Comparison of ENCODE assay signal across 28 cellular contexts in the genomic region with DNA sequence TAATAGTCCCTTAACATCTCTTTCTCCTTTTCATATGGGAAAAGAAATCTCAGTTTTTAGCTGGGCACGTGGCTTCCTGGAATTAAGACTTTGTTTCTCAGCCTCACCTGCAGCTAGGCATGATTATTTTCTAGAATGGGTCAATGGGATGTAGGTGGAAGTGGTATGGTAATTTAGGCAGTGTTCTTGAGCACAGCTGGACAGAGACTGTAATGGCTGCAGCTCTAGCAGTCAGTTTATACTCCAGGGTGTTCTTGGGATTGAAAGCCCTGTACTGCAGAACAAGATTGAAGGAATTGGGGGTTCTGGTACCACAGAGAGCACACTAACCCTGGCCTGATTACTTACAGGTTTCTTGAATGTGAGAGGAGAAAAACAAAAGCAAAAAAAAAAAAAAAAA.
"Had no signal": no experiment of that assay in that cellular context is flagged by ENCODE, and none has a peak within 500 bp of the region (broad histone marks: within the 10 kb centered on the region; RNA-seq: fewer than 3 reads in every experiment).

No MANE protein-coding gene starts in this region.

- H3K27ac Mint-ChIP-seq: stimulated activated effector memory CD8-positive, alpha-beta T cell treated with anti-CD3 and anti-CD28 coated beads, Interleukin-12 subunit alpha, Interleukin-12 subunit beta, amount 100 ng/mL, for 72 hours had no signal

- DNase-seq: dermis blood vessel endothelial cell; effector memory CD4-positive, alpha-beta T cell; foreskin keratinocyte; heart right ventricle; hippocampal formation; immature natural killer cell; islet precursor cell; kidney glomerular epithelial cell; left colon; left ventricle myocardium inferior; lower lobe of right lung; naive thymus-derived CD8-positive, alpha-beta T cell; nucleus accumbens; posterior cingulate gyrus; psoas muscle; right cardiac atrium; sigmoid colon; stimulated activated CD4-positive, alpha-beta T cell treated with anti-CD3 and anti-CD28 coated beads, Interleukin-2, amount 100 ng/mL, for 24 hours; stimulated activated CD4-positive, alpha-beta T cell treated with anti-CD3 and anti-CD28 coated beads, Interleukin-4, amount 100 ng/mL, for 24 hours; stimulated activated naive CD8-positive, alpha-beta T cell treated with anti-CD3 and anti-CD28 coated beads, Interleukin-15, Interleukin-2, amounts not matched to agents 100 U/mL and 50 U/mL, for 24 hours; substantia nigra; testis; tibial artery; upper lobe of left lung had no signal

- H3K4me3 ChIP-seq: coronary artery, esophagus muscularis mucosa, gastroesophageal sphincter, heart right ventricle, left ventricle myocardium inferior, lower lobe of right lung, psoas muscle, sigmoid colon, testis, tibial artery, upper lobe of left lung had no signal

- H3K4me1 ChIP-seq: foreskin keratinocyte had no signal

- H3K4me1 Mint-ChIP-seq: stimulated activated effector memory CD8-positive, alpha-beta T cell treated with anti-CD3 and anti-CD28 coated beads, Interleukin-12 subunit alpha, Interleukin-12 subunit beta, amount 100 ng/mL, for 72 hours had no signal

- H3K27me3 ChIP-seq: esophagus muscularis mucosa, foreskin keratinocyte, gastroesophageal sphincter, heart right ventricle, sigmoid colon, testis, tibial artery, upper lobe of left lung had no signal

- H3K9me3 ChIP-seq: esophagus muscularis mucosa, gastroesophageal sphincter, left ventricle myocardium inferior, lower lobe of right lung, psoas muscle, sigmoid colon, testis, tibial artery, upper lobe of left lung had no signal

- H3K27ac ChIP-seq: coronary artery, esophagus muscularis mucosa, foreskin keratinocyte, gastroesophageal sphincter, heart right ventricle, left ventricle myocardium inferior, lower lobe of right lung, psoas muscle, sigmoid colon, testis, tibial artery, upper lobe of left lung had no signal

- H3K36me3 ChIP-seq: esophagus muscularis mucosa, gastroesophageal sphincter, heart right ventricle, left ventricle myocardium inferior, lower lobe of right lung, sigmoid colon, tibial artery, upper lobe of left lung had no signal

- H3K4me3 Mint-ChIP-seq: naive thymus-derived CD8-positive, alpha-beta T cell; stimulated activated effector memory CD8-positive, alpha-beta T cell treated with anti-CD3 and anti-CD28 coated beads, Interleukin-12 subunit alpha, Interleukin-12 subunit beta, amount 100 ng/mL, for 72 hours had no signal

- ATAC-seq: foreskin keratinocyte; gastroesophageal sphincter; heart right ventricle; left colon; lower lobe of right lung; naive thymus-derived CD8-positive, alpha-beta T cell; right cardiac atrium; stimulated activated effector memory CD8-positive, alpha-beta T cell treated with anti-CD3 and anti-CD28 coated beads, Interleukin-12 subunit alpha, Interleukin-12 subunit beta, amount 100 ng/mL, for 72 hours; stimulated activated naive CD8-positive, alpha-beta T cell treated with anti-CD3 and anti-CD28 coated beads, Interleukin-15, Interleukin-2, amounts not matched to agents 100 U/mL and 50 U/mL, for 24 hours had no signal

- H3K36me3 Mint-ChIP-seq: naive thymus-derived CD8-positive, alpha-beta T cell; stimulated activated effector memory CD8-positive, alpha-beta T cell treated with anti-CD3 and anti-CD28 coated beads, Interleukin-12 subunit alpha, Interleukin-12 subunit beta, amount 100 ng/mL, for 72 hours had no signal
